24 cellular contexts compared by ENCODE assay signal in genomic region chr14:67464856-67465255, GRCh38. TPM values are rescaled to one million over a fixed set of nuclear protein-coding genes. Genes with fewer than 3 reads are reported as not detected.
A peak's percentile ranks its signal among the peaks of the same experiment; 100 is the strongest.
DNase-seq lines count a peak whose midpoint lies in the region; ATAC-seq, FAIRE-seq and TF ChIP-seq lines count a peak whose summit lies in the region.
"Had no signal": no experiment of that assay in that cellular context is flagged by ENCODE, and none has a peak within 500 bp of the region (broad histone marks: within the 10 kb centered on the region; RNA-seq: fewer than 3 reads in every experiment).

No MANE protein-coding gene starts in this region.

- WGBS in HUES64: 74% methylated on average over 8 of the region's 8 CpGs
- WGBS in adrenal gland, 4 donors: 82 to 88% (median 84%) methylated on average over 8 of the region's 8 CpGs

- H3K9me3 ChIP-seq in HUES64 (ENCODE audit: insufficient read depth, low read depth, low read length): no peaks in the 10 kb centered on the region
- H3K9me3 ChIP-seq in adrenal gland (replicated peaks in 1 of 3): no peaks in the 10 kb centered on the region
- H3K9me3 ChIP-seq: BLaER1, MG63 had no signal

- H3K9ac ChIP-seq in HUES64 (ENCODE audit: low read depth, low read length): 0 out of 2 replicates have a peak overlapping the region, but pooled peaks have one; percentile 10
- H3K9ac ChIP-seq: BLaER1 had no signal

- intact Hi-C loops in left cardiac atrium (cut with DNase I) (no loop called here), adrenal gland (cut with DNase I) (no loop called here)

- peak overlapping the region; percentile 51 for H3K4me3 Mint-ChIP-seq in activated naive CD8-positive, alpha-beta T cell
- H3K4me3 Mint-ChIP-seq in activated naive CD8-positive, alpha-beta T cell treated with anti-CD3 and anti-CD28 coated beads, Interleukin-2, amount 50 U/mL, for 24 hours: no peak overlapping the region
- H3K4me3 Mint-ChIP-seq in endothelial cell (ENCODE audit: unreplicated experiment): no peak overlapping the region
- H3K4me3 Mint-ChIP-seq: HFFc6 had no signal

- H3K27ac Mint-ChIP-seq in activated naive CD8-positive, alpha-beta T cell: peak overlapping the region; percentile 58
- no peak overlapping the region for H3K27ac Mint-ChIP-seq in activated naive CD8-positive, alpha-beta T cell treated with anti-CD3 and anti-CD28 coated beads, Interleukin-2, amount 50 U/mL, for 24 hours
- peak overlapping the region; percentile 1 for H3K27ac Mint-ChIP-seq in endothelial cell (ENCODE audit: unreplicated experiment)
- H3K27ac Mint-ChIP-seq: HFFc6 had no signal

- peak; percentile 63 for FAIRE-seq in urothelium cell line (lab: Jason Lieb, UNC)
- FAIRE-seq: H54, RCC 7860 had no signal

- H3K36me3 Mint-ChIP-seq in activated naive CD8-positive, alpha-beta T cell: no peaks in the 10 kb centered on the region
- no peaks in the 10 kb centered on the region for H3K36me3 Mint-ChIP-seq in activated naive CD8-positive, alpha-beta T cell treated with anti-CD3 and anti-CD28 coated beads, Interleukin-2, amount 50 U/mL, for 24 hours (ENCODE audit: low read depth)
- H3K36me3 Mint-ChIP-seq in endothelial cell (ENCODE audit: low read depth, unreplicated experiment): no peaks in the 10 kb centered on the region
- H3K36me3 Mint-ChIP-seq: CD8-positive, alpha-beta memory T cell; IgD-negative memory B cell had no signal

- H3K27me3 ChIP-seq in HUES64 (ENCODE audit: insufficient read depth, low read length) (no peaks in the 10 kb centered on the region), adrenal gland (no peaks in the 10 kb centered on the region)
- H3K27me3 ChIP-seq: BLaER1, MG63 had no signal

- H3K4me3 ChIP-seq in HUES64 (ENCODE audit: low read length): no peak overlapping the region
- H3K4me3 ChIP-seq in adrenal gland: no peak overlapping the region
- H3K4me3 ChIP-seq: BLaER1, MG63 had no signal

- TF ChIP-seq POLR2A in adrenal gland (IDR thresholded peaks at IDR 0.05): no peak

- H3K4me1 Mint-ChIP-seq in activated naive CD8-positive, alpha-beta T cell (ENCODE audit: low read depth): peaks cover 40% of the 10 kb centered on the region
- peaks cover 29% of the 10 kb centered on the region for H3K4me1 Mint-ChIP-seq in activated naive CD8-positive, alpha-beta T cell treated with anti-CD3 and anti-CD28 coated beads, Interleukin-2, amount 50 U/mL, for 24 hours
- H3K4me1 Mint-ChIP-seq in endothelial cell (ENCODE audit: unreplicated experiment): no peaks in the 10 kb centered on the region

- no peaks in the 10 kb centered on the region for H3K36me3 ChIP-seq in HUES64 (ENCODE audit: insufficient read depth, low read length)
- H3K36me3 ChIP-seq in adrenal gland (replicated peaks in 1 of 2): no peaks in the 10 kb centered on the region
- H3K36me3 ChIP-seq: BLaER1, MG63 had no signal

- peaks cover 7% of the 10 kb centered on the region; the same call in 1 of the 2 replicates for H3K4me1 ChIP-seq in HUES64 (ENCODE audit: insufficient read depth, low read length)
- peaks cover 9 to 12% of the 10 kb centered on the region in 2 donors for H3K4me1 ChIP-seq in adrenal gland (replicated peaks in 1 of 2)
- H3K4me1 ChIP-seq: BLaER1 had no signal

- no peaks in the 10 kb centered on the region for H3K9me3 Mint-ChIP-seq in activated naive CD8-positive, alpha-beta T cell (ENCODE audit: low read depth)
- H3K9me3 Mint-ChIP-seq in activated naive CD8-positive, alpha-beta T cell treated with anti-CD3 and anti-CD28 coated beads, Interleukin-2, amount 50 U/mL, for 24 hours: no peaks in the 10 kb centered on the region
- H3K9me3 Mint-ChIP-seq in endothelial cell (ENCODE audit: unreplicated experiment): no peaks in the 10 kb centered on the region
- H3K9me3 Mint-ChIP-seq: CD8-positive, alpha-beta memory T cell; HFFc6; IgD-negative memory B cell had no signal

- TF ChIP-seq CTCF in endothelial cell (IDR thresholded peaks at IDR 0.05; ENCODE audit: unreplicated experiment): no peak
- no peak for TF ChIP-seq CTCF in adrenal gland (IDR thresholded peaks at IDR 0.05)

- H3K27ac ChIP-seq in HUES64 (ENCODE audit: low read depth, low read length): no peak overlapping the region
- H3K27ac ChIP-seq in adrenal gland: no peak overlapping the region
- H3K27ac ChIP-seq: BLaER1, HL-60 had no signal

- ATAC-seq in activated naive CD8-positive, alpha-beta T cell treated with anti-CD3 and anti-CD28 coated beads, Interleukin-2, amount 50 U/mL, for 24 hours: no peak
- no peak for ATAC-seq in left cardiac atrium
- ATAC-seq: Right ventricle myocardium inferior had no signal

- no peak for DNase-seq in activated naive CD8-positive, alpha-beta T cell treated with anti-CD3 and anti-CD28 coated beads, Interleukin-2, amount 50 U/mL, for 24 hours
- DNase-seq in endothelial cell (ENCODE audit: low spot score) (no peak), urothelium cell line (ENCODE audit: low spot score) (no peak), left cardiac atrium (no peak), adrenal gland (no peak)
- DNase-seq: DMS53, HFFc6, Kasumi-1, MG63, NCI-H1048, NCI-H1436, NCI-H1930, NCI-H226, NCI-H524 treated with DMSO at 0.1 percent for 48 hours had no signal

- H3K27me3 Mint-ChIP-seq in activated naive CD8-positive, alpha-beta T cell: no peaks in the 10 kb centered on the region
- no peaks in the 10 kb centered on the region for H3K27me3 Mint-ChIP-seq in activated naive CD8-positive, alpha-beta T cell treated with anti-CD3 and anti-CD28 coated beads, Interleukin-2, amount 50 U/mL, for 24 hours
- peaks cover 17% of the 10 kb centered on the region for H3K27me3 Mint-ChIP-seq in endothelial cell (ENCODE audit: unreplicated experiment)

RNA-seq across cellular contexts. Expression of gene TMEM229B, which starts 23.7 kb away (rescaled TPM):
- 0.50 TPM for polyA plus RNA-seq in HUES64 (2013, experiment 1 of 2)
- polyA plus RNA-seq in HUES64 (2013, experiment 2 of 2): 0.25 TPM
- total RNA-seq in endothelial cell (ENCODE audit: unreplicated experiment) (0.08 TPM), left cardiac atrium (1 to 10 TPM; 1.5 to 6.5 TPM), adrenal gland (10 to 100 TPM; 27.8 to 63.9 (median 40.1) TPM)
- 10 to 100 TPM in 2 of 3 donors, 1 to 10 TPM in 1; 5.7 to 31.9 (median 12.0) TPM for polyA plus RNA-seq in adrenal gland
- total RNA-seq: A673 had no signal

RNA-seq across cellular contexts. Expression of gene PLEK2, which starts 52.9 kb away (rescaled TPM):
- polyA plus RNA-seq in HUES64 (2013, experiment 1 of 2): not detected
- polyA plus RNA-seq in HUES64 (2013, experiment 2 of 2): not detected
- total RNA-seq in endothelial cell (ENCODE audit: unreplicated experiment) (0.62 TPM), left cardiac atrium (under 1 TPM; 0.35 to 0.76 TPM), adrenal gland (100 to 1,000 TPM in 2 of 8 donors, 10 to 100 TPM in 6; 19.6 to 384 (median 45.1) TPM)
- polyA plus RNA-seq in adrenal gland: 100 to 1,000 TPM in 1 of 3 donors, 10 to 100 TPM in 2; 35.8 to 339 (median 77.8) TPM
- total RNA-seq: Right ventricle myocardium inferior had no signal
- polyA plus RNA-seq: IgD-negative memory B cell had no signal

Comparison
In these comparisons a context has a peak if more than half of its experiments do, and no peak if none do; other contexts are left out.
1. RNA of gene PLEK2, which starts 52.9 kb away (total RNA-seq): 19.6 to 384 TPM in adrenal gland; 0.35 to 0.76 TPM in left cardiac atrium and 0.62 TPM in endothelial cell (single experiment); every median in the first group is over 10 times any median in the second.